ENCODE assay signal across 11 cellular contexts in the genomic region with DNA sequence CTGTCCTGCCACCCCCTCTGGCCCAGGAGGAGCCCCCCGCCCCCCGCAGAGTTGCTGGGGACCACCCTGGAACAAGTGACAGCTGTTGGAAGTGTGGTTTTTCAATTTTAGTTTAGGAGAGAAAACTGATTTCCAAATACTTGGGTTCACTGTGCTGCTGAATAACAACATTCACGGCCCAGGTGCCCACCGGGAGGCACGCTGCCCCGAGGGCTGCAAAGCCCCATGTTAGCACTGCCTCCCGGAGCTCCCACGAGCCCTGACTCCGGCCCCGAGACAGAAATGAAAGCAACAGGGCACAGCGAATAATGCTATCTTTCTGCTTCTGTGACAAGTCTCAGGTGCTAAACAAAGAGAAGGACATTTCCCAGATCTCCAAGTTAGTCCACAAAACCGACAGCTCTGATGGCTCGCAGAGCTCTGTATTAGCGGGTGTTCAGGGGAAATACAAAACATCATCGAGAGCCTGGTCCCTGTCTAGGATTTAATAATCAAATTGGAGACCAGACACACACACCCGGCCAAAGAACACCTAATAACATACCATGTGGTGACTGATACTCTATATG.
DNase-seq lines count a peak whose midpoint lies in the region; ATAC-seq and TF ChIP-seq lines count a peak whose summit lies in the region.
"Had no signal": no experiment of that assay in that cellular context is flagged by ENCODE, and none has a peak within 500 bp of the region (broad histone marks: within the 10 kb centered on the region; RNA-seq: fewer than 3 reads in every experiment).

No MANE protein-coding gene starts in this region.

- H2BK15ac ChIP-seq in mesenchymal stem cell (ENCODE audit: low read depth, poor library complexity, severe bottlenecking): peak overlapping the region; percentile 44

- H2BK12ac ChIP-seq in mesenchymal stem cell (ENCODE audit: low read length in 2 of 2): peak overlapping the region in 1 of 2 experiments; percentile 73

- no peak overlapping the region for H4K91ac ChIP-seq in mesenchymal stem cell (ENCODE audit: low read length)

- intact Hi-C loops in left ventricle myocardium superior (cut with micrococcal nuclease): no loop called here
- intact Hi-C loops in left cardiac atrium (cut with DNase I): no loop called here
- intact Hi-C loops in prostate gland (cut with DNase I): no loop called here

- no peak overlapping the region for H3K4me3 Mint-ChIP-seq in type B pancreatic cell

- H2AK5ac ChIP-seq in mesenchymal stem cell (ENCODE audit: low read length, severe bottlenecking): no peak overlapping the region

- peak overlapping the region; percentile 21 for H3K27ac Mint-ChIP-seq in type B pancreatic cell

- H3K36me3 ChIP-seq in mesenchymal stem cell (ENCODE audit: control insufficient read depth in 1 of 2, insufficient read depth in 2 of 2, low read depth in 1 of 2, low read length in 2 of 2) (peaks cover 0 to 4% of the 10 kb centered on the region in 2 experiments), prostate gland (no peaks in the 10 kb centered on the region)

- peak overlapping the region; percentile 38 for H4K8ac ChIP-seq in mesenchymal stem cell (ENCODE audit: low read length)

- no peak overlapping the region for H3K9ac ChIP-seq in mesenchymal stem cell (ENCODE audit: low read length)
- H3K9ac ChIP-seq: KMS-11 had no signal

- no peak overlapping the region for H3K23ac ChIP-seq in mesenchymal stem cell (ENCODE audit: low read length in 2 of 2)

- 60% methylated on average over 14 of the region's 16 CpGs for WGBS in mesenchymal stem cell
- 75% methylated on average over 16 of the region's 16 CpGs for WGBS in prostate gland

- no peaks in the 10 kb centered on the region for H3K79me1 ChIP-seq in mesenchymal stem cell (replicated peaks; ENCODE audit: low read length, poor library complexity, severe bottlenecking)

- TF ChIP-seq CTCF in type B pancreatic cell (conservative IDR thresholded peaks at IDR 0.05) (no peak), prostate gland (IDR thresholded peaks at IDR 0.05) (no peak)

- ATAC-seq in left ventricle myocardium superior (peak; percentile 43), left cardiac atrium (no peak), SK-N-SH treated with all-trans-retinoic acid at 6 μM for 48 hours (peak; percentile 35), HG03280 (IDR thresholded peaks at IDR 0.05; ENCODE audit: unreplicated experiment) (no peak)

- H3K4me1 ChIP-seq in mesenchymal stem cell (ENCODE audit: control insufficient read depth, insufficient read depth, low read depth, low read length) (peaks cover 17% of the 10 kb centered on the region), prostate gland (replicated peaks) (no peaks in the 10 kb centered on the region)

- no peak overlapping the region for H2BK5ac ChIP-seq in mesenchymal stem cell (ENCODE audit: low read depth, low read length, poor library complexity, severe bottlenecking)

- no peak overlapping the region for H3K4me3 ChIP-seq in mesenchymal stem cell (ENCODE audit: insufficient read depth in 1 of 2, low read depth in 1 of 2, low read length in 2 of 2)
- no peak overlapping the region for H3K4me3 ChIP-seq in prostate gland

- peak overlapping the region; percentile 12 for H2BK120ac ChIP-seq in mesenchymal stem cell (ENCODE audit: low read depth, low read length)

- H3K9me3 Mint-ChIP-seq in type B pancreatic cell: no peaks in the 10 kb centered on the region

- peak overlapping the region; percentile 1 for H3K4me2 ChIP-seq in mesenchymal stem cell (ENCODE audit: low read length, poor library complexity, severe bottlenecking)
- H3K4me2 ChIP-seq: KMS-11 had no signal

- H3K18ac ChIP-seq in mesenchymal stem cell (ENCODE audit: low read depth in 1 of 2, low read length in 2 of 2): peak overlapping the region; percentile 38 to 71

- H3K9me3 ChIP-seq in mesenchymal stem cell (ENCODE audit: control insufficient read depth, low read length) (no peaks in the 10 kb centered on the region), prostate gland (no peaks in the 10 kb centered on the region)

- H3K27me3 ChIP-seq in mesenchymal stem cell (ENCODE audit: control insufficient read depth in 1 of 2, insufficient read depth in 1 of 2, low read length in 2 of 2) (peaks cover 8 to 22% of the 10 kb centered on the region in 2 experiments), prostate gland (replicated peaks; ENCODE audit: insufficient read depth) (no peaks in the 10 kb centered on the region)

- no peak overlapping the region for H3K14ac ChIP-seq in mesenchymal stem cell (ENCODE audit: low read length in 2 of 2)

- DNase-seq in left ventricle myocardium superior (no peak), left cardiac atrium (no peak), mesenchymal stem cell (no peak), type B pancreatic cell (ENCODE audit: extremely low spot score, unreplicated experiment) (no peak), COLO829 (ENCODE audit: low spot score) (no peak), prostate gland (ENCODE audit: low spot score) (no peak)
- DNase-seq: NCI-H2081 treated with DMSO at 0.1 percent for 48 hours, NCI-H2227 treated with DMSO at 0.1 percent for 48 hours had no signal

- H3K27me3 Mint-ChIP-seq in type B pancreatic cell: peaks cover 12% of the 10 kb centered on the region

- H3K27ac ChIP-seq in mesenchymal stem cell (ENCODE audit: low read length, poor library complexity, severe bottlenecking) (no peak overlapping the region), prostate gland (no peak overlapping the region)
- H3K27ac ChIP-seq: KMS-11 had no signal

- H2AFZ ChIP-seq in mesenchymal stem cell (ENCODE audit: low read depth, low read length): no peak overlapping the region

- H3K36me3 Mint-ChIP-seq in type B pancreatic cell: peaks cover 10% of the 10 kb centered on the region

- no peak overlapping the region for H3K4ac ChIP-seq in mesenchymal stem cell (ENCODE audit: low read depth in 1 of 2, low read length in 2 of 2)

- H3K4me1 Mint-ChIP-seq in type B pancreatic cell (ENCODE audit: unreplicated experiment): peaks cover 20% of the 10 kb centered on the region

- no peak for TF ChIP-seq POLR2A in prostate gland (IDR thresholded peaks at IDR 0.05)

TF ChIP-seq in SK-N-SH treated with all-trans-retinoic acid at 6 μM for 48 hours, 23 proteins besides CTCF, POLR2A, EP300 and RAD21 (continues in another document):
- TF ChIP-seq ZNF8 (CRISPR knock-in tag; IDR thresholded peaks at IDR 0.05) (no peak), TSHZ2 (CRISPR knock-in tag; IDR thresholded peaks at IDR 0.05) (peak; percentile 94), ARNTL (CRISPR knock-in tag; IDR thresholded peaks at IDR 0.05; ENCODE audit: borderline replicate concordance, low read depth) (no peak), ZFP3 (CRISPR knock-in tag; IDR thresholded peaks at IDR 0.05) (no peak), GLIS3 (CRISPR knock-in tag; IDR thresholded peaks at IDR 0.05) (no peak), CREB5 (CRISPR knock-in tag; IDR thresholded peaks at IDR 0.05; ENCODE audit: low read depth) (no peak), RARB (CRISPR knock-in tag; IDR thresholded peaks at IDR 0.05) (peak; percentile 92; the same call in 1 of the 2 replicates)
- TF ChIP-seq, protein P1, sequence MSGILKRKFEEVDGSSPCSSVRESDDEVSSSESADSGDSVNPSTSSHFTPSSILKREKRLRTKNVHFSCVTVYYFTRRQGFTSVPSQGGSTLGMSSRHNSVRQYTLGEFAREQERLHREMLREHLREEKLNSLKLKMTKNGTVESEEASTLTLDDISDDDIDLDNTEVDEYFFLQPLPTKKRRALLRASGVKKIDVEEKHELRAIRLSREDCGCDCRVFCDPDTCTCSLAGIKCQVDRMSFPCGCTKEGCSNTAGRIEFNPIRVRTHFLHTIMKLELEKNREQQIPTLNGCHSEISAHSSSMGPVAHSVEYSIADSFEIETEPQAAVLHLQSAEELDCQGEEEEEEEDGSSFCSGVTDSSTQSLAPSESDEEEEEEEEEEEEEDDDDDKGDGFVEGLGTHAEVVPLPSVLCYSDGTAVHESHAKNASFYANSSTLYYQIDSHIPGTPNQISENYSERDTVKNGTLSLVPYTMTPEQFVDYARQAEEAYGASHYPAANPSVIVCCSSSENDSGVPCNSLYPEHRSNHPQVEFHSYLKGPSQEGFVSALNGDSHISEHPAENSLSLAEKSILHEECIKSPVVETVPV (CRISPR knock-in tag; IDR thresholded peaks at IDR 0.05): no peak

Comparison
In these comparisons a context has a peak if more than half of its experiments do, and no peak if none do; other contexts are left out.
1. ATAC-seq: peak in left ventricle myocardium superior (single experiment) and SK-N-SH treated with all-trans-retinoic acid at 6 μM for 48 hours (single experiment); none in left cardiac atrium (0 of 2) and HG03280 (single experiment).